ENCODE assay signal across 10 cellular contexts in genomic region chr9:92770005-92770995, GRCh38.
DNase-seq lines count a peak whose midpoint lies in the region; ATAC-seq and TF ChIP-seq lines count a peak whose summit lies in the region.
"Had no signal": no experiment of that assay in that cellular context is flagged by ENCODE, and none has a peak within 500 bp of the region (broad histone marks: within the 10 kb centered on the region; RNA-seq: fewer than 3 reads in every experiment).

No MANE protein-coding gene starts in this region.

- ATAC-seq in GM21786 (IDR thresholded peaks at IDR 0.05; ENCODE audit: unreplicated experiment): no peak
- no peak for ATAC-seq in GM18519 (IDR thresholded peaks at IDR 0.05; ENCODE audit: low FRiP score, unreplicated experiment)
- ATAC-seq: A549 had no signal

- peak; percentile 8 for TF ChIP-seq CTCF in epithelial cell of esophagus (IDR thresholded peaks at IDR 0.05; ENCODE audit: insufficient read depth, low read depth, low read length, missing control alignments)

- no peak overlapping the region for H3K4me3 ChIP-seq in epithelial cell of esophagus (ENCODE audit: low read length)
- H3K4me3 ChIP-seq in skin epidermis: no peak overlapping the region
- H3K4me3 ChIP-seq: A549 had no signal

- DNase-seq in SIG-M5 treated with dmso at 0.1 percent for 504 hours (lab: John Stamatoyannopoulos, UW; ENCODE audit: unreplicated experiment): peak; percentile 36
- no peak for DNase-seq in SIG-M5 (lab: John Stamatoyannopoulos, UW)
- DNase-seq in NCI-H69 (lab: John Stamatoyannopoulos, UW): peak; percentile 96
- DNase-seq in epithelial cell of esophagus (ENCODE audit: low read depth): peak; percentile 99
- DNase-seq in NCI-H2196 treated with DMSO at 0.1 percent for 48 hours (lab: John Stamatoyannopoulos, UW; ENCODE audit: unreplicated experiment): no peak
- DNase-seq: hypothalamus had no signal

- H3K27ac ChIP-seq in skin epidermis: peak overlapping the region in 20 of 21 experiments; percentile 62 to 93 (median 81)
- H3K27ac ChIP-seq: A549 had no signal

Comparison
In these comparisons a context has a peak if more than half of its experiments do, and no peak if none do; other contexts are left out.
1. DNase-seq: peak in SIG-M5 treated with dmso at 0.1 percent for 504 hours (single experiment), NCI-H69 (single experiment) and epithelial cell of esophagus (single experiment); none in SIG-M5 (single experiment) and NCI-H2196 treated with DMSO at 0.1 percent for 48 hours (single experiment).